In genomic region chrX:46681849-46682248, GRCh38 we compare ENCODE assay signal across 33 cellular contexts.
"Had no signal": no experiment of that assay in that cellular context is flagged by ENCODE, and none has a peak within 500 bp of the region (broad histone marks: within the 10 kb centered on the region; RNA-seq: fewer than 3 reads in every experiment).

No MANE protein-coding gene starts in this region.

- H3K27me3 Mint-ChIP-seq: activated CD4-positive, alpha-beta memory T cell treated with anti-CD3 and anti-CD28 coated beads for 36 hours; activated CD4-positive, alpha-beta T cell treated with anti-CD3 and anti-CD28 coated beads, Interleukin-2, amount 10 ng/mL, durations not matched to agents 24 days and 14 days; activated naive CD8-positive, alpha-beta T cell treated with anti-CD3 and anti-CD28 coated beads, Interleukin-2, amount 10 ng/mL, durations not matched to agents 7 days and 5 days; naive thymus-derived CD8-positive, alpha-beta T cell; stimulated activated naive CD8-positive, alpha-beta T cell treated with anti-CD3 and anti-CD28 coated beads, Interleukin-15, amount 100 ng/mL, for 72 hours; type B pancreatic cell had no signal

- H3K27me3 ChIP-seq: esophagus muscularis mucosa, neural progenitor cell, uterus had no signal

- ATAC-seq: left colon; naive thymus-derived CD8-positive, alpha-beta T cell; right cardiac atrium; stimulated activated effector memory CD8-positive, alpha-beta T cell treated with anti-CD3 and anti-CD28 coated beads, Interleukin-12 subunit alpha, Interleukin-12 subunit beta, amount 100 ng/mL, for 72 hours; stimulated activated naive CD8-positive, alpha-beta T cell treated with anti-CD3 and anti-CD28 coated beads, Interleukin-15, amount 100 ng/mL, for 72 hours had no signal

- H2AFZ ChIP-seq: neural progenitor cell had no signal

- H3K4me1 ChIP-seq: breast epithelium, esophagus muscularis mucosa, neural progenitor cell, uterus had no signal

- DNase-seq: activated CD4-positive, alpha-beta memory T cell treated with anti-CD3 and anti-CD28 coated beads for 36 hours; activated CD4-positive, alpha-beta T cell treated with anti-CD3 and anti-CD28 coated beads, Interleukin-2, amount 10 ng/mL, durations not matched to agents 24 days and 14 days; activated CD4-positive, CD25-positive, alpha-beta regulatory T cell treated with anti-CD3 and anti-CD28 coated beads, Interleukin-2, amount 50 U/mL, for 72 hours; activated CD8-positive, alpha-beta memory T cell treated with anti-CD3 and anti-CD28 coated beads, Interleukin-2, amount 50 U/mL, for 4 hours; activated effector memory CD4-positive, alpha-beta T cell treated with anti-CD3 and anti-CD28 coated beads, Interleukin-2, amount 50 U/mL, for 16 hours; activated naive CD4-positive, alpha-beta T cell treated with anti-CD3 and anti-CD28 coated beads for 36 hours; activated naive CD8-positive, alpha-beta T cell treated with anti-CD3 and anti-CD28 coated beads, Interleukin-2, amount 10 ng/mL, durations not matched to agents 7 days and 5 days; activated T-cell treated with anti-CD3 and anti-CD28 coated beads, Interleukin-2, amount 50 U/mL, for 1 hour; amniotic stem cell; central memory CD4-positive, alpha-beta T cell; dermis blood vessel endothelial cell; effector CD4-positive, alpha-beta T cell; head of caudate nucleus; hippocampal formation; kidney; left colon; midbrain; naive thymus-derived CD8-positive, alpha-beta T cell; occipital lobe; posterior cingulate gyrus; right cardiac atrium; stimulated activated CD4-positive, alpha-beta T cell treated with anti-CD3 and anti-CD28 coated beads, Interleukin-12 subunit alpha, Interleukin-12 subunit beta, amount 100 ng/mL, for 4 hours; stimulated activated CD4-positive, alpha-beta T cell treated with anti-CD3 and anti-CD28 coated beads, Interleukin-4, amount 100 ng/mL, for 1 hour; stimulated activated naive CD8-positive, alpha-beta T cell treated with anti-CD3 and anti-CD28 coated beads, Interleukin-15, amount 100 ng/mL, for 72 hours; substantia nigra; T1000; uterus had no signal

- H3K9ac ChIP-seq: neural progenitor cell had no signal

- H3K4me2 ChIP-seq: neural progenitor cell had no signal

- H3K36me3 ChIP-seq: breast epithelium, esophagus muscularis mucosa, neural progenitor cell, uterus had no signal

- H3K4me3 Mint-ChIP-seq: activated CD4-positive, alpha-beta memory T cell treated with anti-CD3 and anti-CD28 coated beads for 36 hours; activated CD4-positive, alpha-beta T cell treated with anti-CD3 and anti-CD28 coated beads, Interleukin-2, amount 10 ng/mL, durations not matched to agents 24 days and 14 days; activated naive CD4-positive, alpha-beta T cell treated with anti-CD3 and anti-CD28 coated beads for 36 hours; activated naive CD8-positive, alpha-beta T cell treated with anti-CD3 and anti-CD28 coated beads, Interleukin-2, amount 10 ng/mL, durations not matched to agents 7 days and 5 days; activated T-helper 1 cell treated with anti-CD3 and anti-CD28 coated beads, Interleukin-12 subunit alpha, Interleukin-12 subunit beta, Interleukin-2, Interleukin-4 antibody, amounts not matched to agents 30 ng/mL and 10 ng/mL and 1 ng/mL, durations not matched to agents 14 hours and 24 hours and 36 hours; naive thymus-derived CD8-positive, alpha-beta T cell; neural progenitor cell; stimulated activated effector memory CD8-positive, alpha-beta T cell treated with anti-CD3 and anti-CD28 coated beads, Interleukin-12 subunit alpha, Interleukin-12 subunit beta, amount 100 ng/mL, for 72 hours; stimulated activated naive CD8-positive, alpha-beta T cell treated with anti-CD3 and anti-CD28 coated beads, Interleukin-15, amount 100 ng/mL, for 72 hours; type B pancreatic cell had no signal

- H3K27ac Mint-ChIP-seq: activated CD4-positive, alpha-beta memory T cell treated with anti-CD3 and anti-CD28 coated beads for 36 hours; activated CD4-positive, alpha-beta T cell treated with anti-CD3 and anti-CD28 coated beads, Interleukin-2, amount 10 ng/mL, durations not matched to agents 24 days and 14 days; activated naive CD4-positive, alpha-beta T cell treated with anti-CD3 and anti-CD28 coated beads for 36 hours; activated naive CD8-positive, alpha-beta T cell treated with anti-CD3 and anti-CD28 coated beads, Interleukin-2, amount 10 ng/mL, durations not matched to agents 7 days and 5 days; activated T-helper 1 cell treated with anti-CD3 and anti-CD28 coated beads, Interleukin-12 subunit alpha, Interleukin-12 subunit beta, Interleukin-2, Interleukin-4 antibody, amounts not matched to agents 30 ng/mL and 10 ng/mL and 1 ng/mL, durations not matched to agents 14 hours and 24 hours and 36 hours; neural progenitor cell; stimulated activated effector memory CD8-positive, alpha-beta T cell treated with anti-CD3 and anti-CD28 coated beads, Interleukin-12 subunit alpha, Interleukin-12 subunit beta, amount 100 ng/mL, for 72 hours; stimulated activated naive CD8-positive, alpha-beta T cell treated with anti-CD3 and anti-CD28 coated beads, Interleukin-15, amount 100 ng/mL, for 72 hours; type B pancreatic cell had no signal

- H3K36me3 Mint-ChIP-seq: neural progenitor cell; stimulated activated effector memory CD8-positive, alpha-beta T cell treated with anti-CD3 and anti-CD28 coated beads, Interleukin-12 subunit alpha, Interleukin-12 subunit beta, amount 100 ng/mL, for 72 hours; type B pancreatic cell had no signal

- H3K4me1 Mint-ChIP-seq: activated naive CD8-positive, alpha-beta T cell treated with anti-CD3 and anti-CD28 coated beads, Interleukin-2, amount 10 ng/mL, durations not matched to agents 7 days and 5 days; neural progenitor cell; stimulated activated naive CD8-positive, alpha-beta T cell treated with anti-CD3 and anti-CD28 coated beads, Interleukin-15, amount 100 ng/mL, for 72 hours had no signal

- H3K27ac ChIP-seq: breast epithelium, esophagus muscularis mucosa, neural progenitor cell, uterus had no signal

- H3K4me3 ChIP-seq: breast epithelium, esophagus muscularis mucosa, neural progenitor cell, uterus had no signal

- H3K9me3 Mint-ChIP-seq: activated CD4-positive, alpha-beta memory T cell treated with anti-CD3 and anti-CD28 coated beads for 36 hours; activated CD4-positive, alpha-beta T cell treated with anti-CD3 and anti-CD28 coated beads, Interleukin-2, amount 10 ng/mL, durations not matched to agents 24 days and 14 days; activated naive CD4-positive, alpha-beta T cell treated with anti-CD3 and anti-CD28 coated beads for 36 hours; activated naive CD8-positive, alpha-beta T cell treated with anti-CD3 and anti-CD28 coated beads, Interleukin-2, amount 10 ng/mL, durations not matched to agents 7 days and 5 days; activated T-helper 1 cell treated with anti-CD3 and anti-CD28 coated beads, Interleukin-12 subunit alpha, Interleukin-12 subunit beta, Interleukin-2, Interleukin-4 antibody, amounts not matched to agents 30 ng/mL and 10 ng/mL and 1 ng/mL, durations not matched to agents 14 hours and 24 hours and 36 hours; naive thymus-derived CD8-positive, alpha-beta T cell; stimulated activated effector memory CD8-positive, alpha-beta T cell treated with anti-CD3 and anti-CD28 coated beads, Interleukin-12 subunit alpha, Interleukin-12 subunit beta, amount 100 ng/mL, for 72 hours; stimulated activated naive CD8-positive, alpha-beta T cell treated with anti-CD3 and anti-CD28 coated beads, Interleukin-15, amount 100 ng/mL, for 72 hours; type B pancreatic cell had no signal

- H3K9me3 ChIP-seq: breast epithelium, esophagus muscularis mucosa, uterus had no signal
